ENCODE assay signal across 1 cellular context in the genomic region with DNA sequence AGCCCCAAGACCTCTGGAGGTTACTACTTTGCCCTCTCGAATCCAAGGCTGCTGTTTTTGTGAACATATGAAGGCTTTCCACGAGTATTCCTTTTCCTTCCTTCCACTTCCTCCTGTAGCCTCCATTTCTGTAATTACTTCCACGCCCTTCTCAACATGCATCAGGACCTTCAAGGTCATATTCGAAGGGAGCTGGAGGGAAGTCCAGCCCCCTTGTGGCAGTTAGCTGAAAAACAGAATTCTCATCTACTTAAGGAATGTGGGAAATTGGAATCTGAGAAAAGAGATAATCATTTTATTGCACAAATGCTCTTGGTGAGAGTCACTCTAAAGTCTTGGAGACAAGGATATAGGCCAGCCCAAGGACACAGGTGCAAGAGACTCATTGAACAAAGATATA.
TF ChIP-seq lines count a peak whose summit lies in the region.

No MANE protein-coding gene starts in this region.

TF ChIP-seq in H1, 55 proteins besides CTCF, POLR2A, EP300 and RAD21:
- TF ChIP-seq TEAD4 (IDR thresholded peaks at IDR 0.05; ENCODE audit: low read depth, low read length) (no peak), SIRT6 (IDR thresholded peaks at IDR 0.05; ENCODE audit: low read length) (no peak), EGR1 (IDR thresholded peaks at IDR 0.05; ENCODE audit: borderline replicate concordance, low read depth, low read length) (no peak), KDM1A (IDR thresholded peaks at IDR 0.05; ENCODE audit: borderline replicate concordance, low read length) (no peak), SP4 (IDR thresholded peaks at IDR 0.05; ENCODE audit: low read length) (no peak), SAP30 (IDR thresholded peaks at IDR 0.05; ENCODE audit: insufficient read depth, insufficient replicate concordance, low read length) (no peak), JUND (IDR thresholded peaks at IDR 0.05; ENCODE audit: low read length) (no peak), TCF12 (IDR thresholded peaks at IDR 0.05; ENCODE audit: low read depth, low read length) (no peak), EZH2 (IDR thresholded peaks at IDR 0.05; ENCODE audit: low read depth, low read length, severe bottlenecking) (no peak), HDAC6 (IDR thresholded peaks at IDR 0.05; ENCODE audit: low read depth, low read length) (no peak), CEBPB (IDR thresholded peaks at IDR 0.05; ENCODE audit: low read depth, low read length) (no peak), POLR2AphosphoS5 (IDR thresholded peaks at IDR 0.05; ENCODE audit: low read depth, low read length) (no peak), CHD2 (IDR thresholded peaks at IDR 0.05; ENCODE audit: low read length) (no peak), HDAC2 (IDR thresholded peaks at IDR 0.05; ENCODE audit: borderline replicate concordance in 1 of 2, low read depth in 2 of 2, low read length in 2 of 2) (no peak), ASH2L (IDR thresholded peaks at IDR 0.05; ENCODE audit: low read length) (no peak)
- TF ChIP-seq, protein P1, sequence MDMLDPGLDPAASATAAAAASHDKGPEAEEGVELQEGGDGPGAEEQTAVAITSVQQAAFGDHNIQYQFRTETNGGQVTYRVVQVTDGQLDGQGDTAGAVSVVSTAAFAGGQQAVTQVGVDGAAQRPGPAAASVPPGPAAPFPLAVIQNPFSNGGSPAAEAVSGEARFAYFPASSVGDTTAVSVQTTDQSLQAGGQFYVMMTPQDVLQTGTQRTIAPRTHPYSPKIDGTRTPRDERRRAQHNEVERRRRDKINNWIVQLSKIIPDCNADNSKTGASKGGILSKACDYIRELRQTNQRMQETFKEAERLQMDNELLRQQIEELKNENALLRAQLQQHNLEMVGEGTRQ (IDR thresholded peaks at IDR 0.05; ENCODE audit: low read length), result no peak
- TF ChIP-seq, protein P2, sequence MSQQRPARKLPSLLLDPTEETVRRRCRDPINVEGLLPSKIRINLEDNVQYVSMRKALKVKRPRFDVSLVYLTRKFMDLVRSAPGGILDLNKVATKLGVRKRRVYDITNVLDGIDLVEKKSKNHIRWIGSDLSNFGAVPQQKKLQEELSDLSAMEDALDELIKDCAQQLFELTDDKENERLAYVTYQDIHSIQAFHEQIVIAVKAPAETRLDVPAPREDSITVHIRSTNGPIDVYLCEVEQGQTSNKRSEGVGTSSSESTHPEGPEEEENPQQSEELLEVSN (IDR thresholded peaks at IDR 0.05), result no peak
- TF ChIP-seq, protein P3, sequence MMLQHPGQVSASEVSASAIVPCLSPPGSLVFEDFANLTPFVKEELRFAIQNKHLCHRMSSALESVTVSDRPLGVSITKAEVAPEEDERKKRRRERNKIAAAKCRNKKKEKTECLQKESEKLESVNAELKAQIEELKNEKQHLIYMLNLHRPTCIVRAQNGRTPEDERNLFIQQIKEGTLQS (IDR thresholded peaks at IDR 0.05; ENCODE audit: insufficient read depth, low read depth, low read length), result no peak
